32 cellular contexts compared by ENCODE assay signal in genomic region chr6:113735487-113735886, GRCh38.
DNase-seq lines count a peak whose midpoint lies in the region; ATAC-seq, FAIRE-seq and TF ChIP-seq lines count a peak whose summit lies in the region.
"Had no signal": no experiment of that assay in that cellular context is flagged by ENCODE, and none has a peak within 500 bp of the region (broad histone marks: within the 10 kb centered on the region; RNA-seq: fewer than 3 reads in every experiment).

No MANE protein-coding gene starts in this region.

- TF ChIP-seq CTCF in brain (conservative IDR thresholded peaks at IDR 0.05), result no peak
- TF ChIP-seq CTCF in Peyer's patch (IDR thresholded peaks at IDR 0.05), result no peak

- TF ChIP-seq POLR2A in Peyer's patch (IDR thresholded peaks at IDR 0.05), result no peak

- no peaks in the 10 kb centered on the region for H3K27me3 Mint-ChIP-seq in brain
- H3K27me3 Mint-ChIP-seq in stimulated activated naive B cell treated with anti-CD40 and anti-IgM and Interleukin-4, amounts not matched to agents 10 μg/mL and 1 μg/mL and 100 μg/mL, for 72 hours, result no peaks in the 10 kb centered on the region

- FAIRE-seq in HTR-8/SVneo (lab: Jason Lieb, UNC), result no peak
- FAIRE-seq: endometrium, frontal cortex, G401.6, H54, K562, TTC549, urothelium cell line had no signal

- H3K27ac Mint-ChIP-seq in brain, result peak overlapping the region in 4 of 5 experiments; percentile 7 to 80 (median 68)
- no peak overlapping the region for H3K27ac Mint-ChIP-seq in stimulated activated naive B cell treated with anti-CD40 and anti-IgM and Interleukin-4, amounts not matched to agents 10 μg/mL and 1 μg/mL and 100 μg/mL, for 72 hours
- H3K27ac Mint-ChIP-seq: activated CD4-positive, alpha-beta T cell treated with anti-CD3 and anti-CD28 coated beads for 36 hours; stimulated activated naive CD8-positive, alpha-beta T cell treated with anti-CD3 and anti-CD28 coated beads, Interleukin-15, Interleukin-2, amounts not matched to agents 100 ng/mL and 50 ng/mL, for 24 hours had no signal

- peak; percentile 35 for DNase-seq in DMS 273 (lab: John Stamatoyannopoulos, UW; ENCODE audit: unreplicated experiment)
- no peak for DNase-seq in DMS 273 treated with DMSO at 0.1 percent for 48 hours (lab: John Stamatoyannopoulos, UW)
- peak; percentile 22 to 61 for DNase-seq in NOMO-1 (lab: John Stamatoyannopoulos, UW; ENCODE audit: unreplicated experiment in 2 of 2)
- DNase-seq in skeletal muscle cell (ENCODE audit: low read depth), result peak; percentile 46
- no peak for DNase-seq in HTR-8/SVneo (ENCODE audit: insufficient read length, low spot score)
- DNase-seq in stimulated activated naive B cell treated with anti-CD40 and anti-IgM and Interleukin-4, amounts not matched to agents 10 μg/mL and 1 μg/mL and 100 μg/mL, for 72 hours, result no peak
- no peak for DNase-seq in Peyer's patch
- DNase-seq: activated CD4-positive, alpha-beta T cell treated with anti-CD3 and anti-CD28 coated beads for 36 hours; activated CD8-positive, alpha-beta memory T cell treated with anti-CD3 and anti-CD28 coated beads for 24 hours; activated gamma-delta T cell treated with Interleukin-2 at 50 U/mL for 16 hours; activated T-cell treated with anti-CD3 and anti-CD28 coated beads, Interleukin-2, amount 50 U/mL, for 1 hour; central memory CD4-positive, alpha-beta T cell; esophagus squamous epithelium; mesendoderm; NCI-H146; NCI-H510A; nucleus accumbens; SHP77 treated with DMSO at 0.1 percent for 48 hours had no signal

- H3K36me3 Mint-ChIP-seq in brain, result no peaks in the 10 kb centered on the region
- no peaks in the 10 kb centered on the region for H3K36me3 Mint-ChIP-seq in stimulated activated naive B cell treated with anti-CD40 and anti-IgM and Interleukin-4, amounts not matched to agents 10 μg/mL and 1 μg/mL and 100 μg/mL, for 72 hours

- H3K4me3 ChIP-seq in skeletal muscle cell (ENCODE audit: low read depth, low read length) (no peak overlapping the region), Peyer's patch (no peak overlapping the region)
- H3K4me3 ChIP-seq: esophagus squamous epithelium, hepatocyte, K562, thoracic aorta had no signal

- no peaks in the 10 kb centered on the region for H3K9me3 ChIP-seq in Peyer's patch
- H3K9me3 ChIP-seq: esophagus squamous epithelium, thoracic aorta had no signal

- no peak overlapping the region for H3K4me3 Mint-ChIP-seq in brain
- H3K4me3 Mint-ChIP-seq in stimulated activated naive B cell treated with anti-CD40 and anti-IgM and Interleukin-4, amounts not matched to agents 10 μg/mL and 1 μg/mL and 100 μg/mL, for 72 hours, result no peak overlapping the region
- H3K4me3 Mint-ChIP-seq: activated CD4-positive, alpha-beta T cell treated with anti-CD3 and anti-CD28 coated beads for 36 hours; stimulated activated naive CD8-positive, alpha-beta T cell treated with anti-CD3 and anti-CD28 coated beads, Interleukin-15, Interleukin-2, amounts not matched to agents 100 ng/mL and 50 ng/mL, for 24 hours had no signal

- peaks cover 0 to 4% (median 0%) of the 10 kb centered on the region in 5 experiments for H3K9me3 Mint-ChIP-seq in brain
- peaks cover 0 to 3% of the 10 kb centered on the region in 2 donors for H3K9me3 Mint-ChIP-seq in stimulated activated naive B cell treated with anti-CD40 and anti-IgM and Interleukin-4, amounts not matched to agents 10 μg/mL and 1 μg/mL and 100 μg/mL, for 72 hours
- H3K9me3 Mint-ChIP-seq: stimulated activated naive CD8-positive, alpha-beta T cell treated with anti-CD3 and anti-CD28 coated beads, Interleukin-15, Interleukin-2, amounts not matched to agents 100 ng/mL and 50 ng/mL, for 24 hours had no signal

- H3K36me3 ChIP-seq in Peyer's patch, result no peaks in the 10 kb centered on the region
- H3K36me3 ChIP-seq: esophagus squamous epithelium, thoracic aorta had no signal

- no peaks in the 10 kb centered on the region for H3K27me3 ChIP-seq in Peyer's patch
- H3K27me3 ChIP-seq: esophagus squamous epithelium, hepatocyte had no signal

- H3K27ac ChIP-seq in Peyer's patch, result no peak overlapping the region
- H3K27ac ChIP-seq: 22Rv1, hepatocyte, thoracic aorta had no signal

- no peaks in the 10 kb centered on the region for H3K4me1 ChIP-seq in Peyer's patch

- H3K4me1 Mint-ChIP-seq in brain, result peaks cover 38% of the 10 kb centered on the region
- H3K4me1 Mint-ChIP-seq in stimulated activated naive B cell treated with anti-CD40 and anti-IgM and Interleukin-4, amounts not matched to agents 10 μg/mL and 1 μg/mL and 100 μg/mL, for 72 hours, result peaks cover 4 to 11% of the 10 kb centered on the region in 2 donors

- no peak for ATAC-seq in stimulated activated naive B cell treated with anti-CD40 and anti-IgM and Interleukin-4, amounts not matched to agents 10 μg/mL and 1 μg/mL and 100 μg/mL, for 72 hours (replicated peaks)
- ATAC-seq: K562, left lobe of liver, Panc1 had no signal

Comparison
In these comparisons a context has a peak if more than half of its experiments do, and no peak if none do; other contexts are left out.
1. DNase-seq: peak in DMS 273 (single experiment), NOMO-1 (2 of 2) and skeletal muscle cell (single experiment); none in DMS 273 treated with DMSO at 0.1 percent for 48 hours (single experiment), HTR-8/SVneo (single experiment), stimulated activated naive B cell treated with anti-CD40 and anti-IgM and Interleukin-4, amounts not matched to agents 10 μg/mL and 1 μg/mL and 100 μg/mL, for 72 hours (single experiment) and Peyer's patch (0 of 3).